Comparison of ENCODE assay signal across 8 cellular contexts in genomic region chr15:69462493-69463181, GRCh38. TPM values are rescaled to one million over a fixed set of nuclear protein-coding genes. Genes with fewer than 3 reads are reported as not detected.
A peak's percentile ranks its signal among the peaks of the same experiment; 100 is the strongest.
DNase-seq lines count a peak whose midpoint lies in the region; ATAC-seq and TF ChIP-seq lines count a peak whose summit lies in the region.

No MANE protein-coding gene starts in this region.

- H3K4me1 Mint-ChIP-seq in Caco-2 (ENCODE audit: low read depth, unreplicated experiment) = peaks cover 17% of the 10 kb centered on the region
- H3K4me1 Mint-ChIP-seq in activated CD8-positive, alpha-beta memory T cell treated with anti-CD3 and anti-CD28 coated beads, Interleukin-2, amount 10 ng/mL, durations not matched to agents 7 days and 5 days = peaks cover 30% of the 10 kb centered on the region

- H3K27me3 ChIP-seq in Caco-2 (replicated peaks; ENCODE audit: control insufficient read depth, insufficient read depth, low read length) (no peaks in the 10 kb centered on the region), endocrine pancreas (ENCODE audit: control insufficient read depth, insufficient read depth, low read length) (no peaks in the 10 kb centered on the region), mesenchymal stem cell (ENCODE audit: control insufficient read depth in 1 of 2, insufficient read depth in 1 of 2, low read length in 2 of 2) (peaks cover 0 to 4% of the 10 kb centered on the region in 2 experiments)

- no peak overlapping the region for H2AFZ ChIP-seq in mesenchymal stem cell (ENCODE audit: low read depth, low read length)

- no peak overlapping the region for H3K23ac ChIP-seq in mesenchymal stem cell (ENCODE audit: low read length in 2 of 2)

- peak overlapping the region; percentile 95 for H4K8ac ChIP-seq in mesenchymal stem cell (ENCODE audit: low read length)

- no peaks in the 10 kb centered on the region for H3K9me3 Mint-ChIP-seq in Caco-2 (ENCODE audit: unreplicated experiment)
- H3K9me3 Mint-ChIP-seq in activated CD8-positive, alpha-beta memory T cell treated with anti-CD3 and anti-CD28 coated beads, Interleukin-2, amount 10 ng/mL, durations not matched to agents 7 days and 5 days (ENCODE audit: low read depth) = no peaks in the 10 kb centered on the region

- H2BK5ac ChIP-seq in mesenchymal stem cell (ENCODE audit: low read depth, low read length, poor library complexity, severe bottlenecking) = peak overlapping the region; percentile 54

- no peak overlapping the region for H3K14ac ChIP-seq in mesenchymal stem cell (ENCODE audit: low read length in 2 of 2)

- intact Hi-C loops in Caco-2 (cut with micrococcal nuclease; ENCODE audit: unreplicated experiment) = loop anchor here (1.0 kb wide), 2 partner anchors 10 to 132 kb away; partner anchors contain the start of gene RPLP1

- peak; percentile 78 to 79 for TF ChIP-seq CTCF in Caco-2 (IDR thresholded peaks at IDR 0.05; ENCODE audit: insufficient read depth in 1 of 2, low read depth in 1 of 2, low read length in 1 of 2, severe bottlenecking in 1 of 2, unreplicated experiment in 1 of 2)

- H3K4me1 ChIP-seq in Caco-2 (peaks cover 25% of the 10 kb centered on the region), endocrine pancreas (ENCODE audit: control insufficient read depth, insufficient read depth, low read length) (peaks cover 9% of the 10 kb centered on the region), mesenchymal stem cell (ENCODE audit: control insufficient read depth, insufficient read depth, low read depth, low read length) (peaks cover 8% of the 10 kb centered on the region)

- peak overlapping the region; percentile 45 for H2BK15ac ChIP-seq in mesenchymal stem cell (ENCODE audit: low read depth, poor library complexity, severe bottlenecking)

- BruUV-seq in Caco-2 (replicated peaks; lab: Mats Ljungman, UMichigan) = no TSS peak

- H2BK12ac ChIP-seq in mesenchymal stem cell (ENCODE audit: low read length in 2 of 2) = peak overlapping the region in 1 of 2 experiments; percentile 68

- no peaks in the 10 kb centered on the region for H3K27me3 Mint-ChIP-seq in Caco-2 (ENCODE audit: insufficient read depth, unreplicated experiment)
- H3K27me3 Mint-ChIP-seq in activated CD8-positive, alpha-beta memory T cell treated with anti-CD3 and anti-CD28 coated beads, Interleukin-2, amount 10 ng/mL, durations not matched to agents 7 days and 5 days = peaks cover 22% of the 10 kb centered on the region

- H3K9ac ChIP-seq in endocrine pancreas (ENCODE audit: control insufficient read depth, insufficient read depth, low read length) (peak overlapping the region; percentile 85), mesenchymal stem cell (ENCODE audit: low read length) (peak overlapping the region; percentile 97)

- H3K79me1 ChIP-seq in mesenchymal stem cell (replicated peaks; ENCODE audit: low read length, poor library complexity, severe bottlenecking) = peaks cover 5% of the 10 kb centered on the region

- ATAC-seq in GM21360 (IDR thresholded peaks at IDR 0.05; ENCODE audit: unreplicated experiment) = peak; percentile 91
- ATAC-seq in activated CD8-positive, alpha-beta memory T cell treated with anti-CD3 and anti-CD28 coated beads, Interleukin-2, amount 10 ng/mL, durations not matched to agents 7 days and 5 days = peak; percentile 94

- H3K18ac ChIP-seq in mesenchymal stem cell (ENCODE audit: low read depth in 1 of 2, low read length in 2 of 2) = peak overlapping the region; percentile 28 to 60

- POLR2A ChIA-PET in Caco-2 (lab: Charles Lee) = interaction anchor here (0.6 to 2.2 kb wide), 12 partner anchors 10 to 1030 kb away, joined by 3 to 84 read pairs (median 4); partner anchors contain the start of genes GLCE, KIF23 and RPLP1

- no peak overlapping the region for H3K4ac ChIP-seq in mesenchymal stem cell (ENCODE audit: low read depth in 1 of 2, low read length in 2 of 2)

- peak overlapping the region; percentile 69 for H3K4me2 ChIP-seq in mesenchymal stem cell (ENCODE audit: low read length, poor library complexity, severe bottlenecking)

- CTCF ChIA-PET in Caco-2 (lab: Charles Lee) = interaction anchor here (0.6 to 1.8 kb wide), 14 partner anchors 9 to 635 kb away, joined by 3 to 28 read pairs (median 4); partner anchors contain the start of genes KIF23, RPLP1 and TLE3
- CTCF ChIA-PET in activated CD8-positive, alpha-beta memory T cell treated with anti-CD3 and anti-CD28 coated beads, Interleukin-2, amount 10 ng/mL, durations not matched to agents 7 days and 5 days (lab: Charles Lee) = interaction anchor here (0.7 to 3.0 kb wide), 24 partner anchors 10 to 1260 kb away, joined by 3 to 78 read pairs (median 5); partner anchors contain the start of genes GLCE, KIF23 and RPLP1

- peak overlapping the region; percentile 46 for H3K4me3 ChIP-seq in Caco-2 (ENCODE audit: low read depth, low read length)
- peak overlapping the region; percentile 78 for H3K4me3 ChIP-seq in endocrine pancreas (ENCODE audit: control insufficient read depth, insufficient read depth, low read length)
- peak overlapping the region; percentile 39 to 80 for H3K4me3 ChIP-seq in mesenchymal stem cell (ENCODE audit: insufficient read depth in 1 of 2, low read depth in 1 of 2, low read length in 2 of 2)

- 14% methylated on average over 44 of the region's 46 CpGs for WGBS in mesenchymal stem cell

- peak; percentile 95 to 96 for DNase-seq in Caco-2
- peak in 75 of 76 experiments; percentile 24 to 96 (median 90) for DNase-seq in HUDEP-2 (lab: John Stamatoyannopoulos, UW; ENCODE audit: unreplicated experiment in 76 of 76)
- DNase-seq in NOMO-1 treated with DMSO at 0.1 percent for 48 hours (lab: John Stamatoyannopoulos, UW; ENCODE audit: unreplicated experiment) = peak; percentile 94
- DNase-seq in activated CD8-positive, alpha-beta memory T cell treated with anti-CD3 and anti-CD28 coated beads, Interleukin-2, amount 10 ng/mL, durations not matched to agents 7 days and 5 days = peak; percentile 94
- DNase-seq in mesenchymal stem cell = peak; percentile 98
- DNase-seq in stimulated activated CD8-positive, alpha-beta memory T cell treated with anti-CD3 and anti-CD28 coated beads, Interleukin-12 subunit alpha, Interleukin-12 subunit beta, amount 100 ng/mL, for 24 hours (ENCODE audit: extremely low read depth) = peak; percentile 82

- peaks cover 16% of the 10 kb centered on the region for H3K36me3 Mint-ChIP-seq in Caco-2 (ENCODE audit: insufficient read depth, unreplicated experiment)
- H3K36me3 Mint-ChIP-seq in activated CD8-positive, alpha-beta memory T cell treated with anti-CD3 and anti-CD28 coated beads, Interleukin-2, amount 10 ng/mL, durations not matched to agents 7 days and 5 days = peaks cover 2% of the 10 kb centered on the region

- H3K4me3 Mint-ChIP-seq in Caco-2 (ENCODE audit: unreplicated experiment) = peak overlapping the region; percentile 88
- H3K4me3 Mint-ChIP-seq in activated CD8-positive, alpha-beta memory T cell treated with anti-CD3 and anti-CD28 coated beads, Interleukin-2, amount 10 ng/mL, durations not matched to agents 7 days and 5 days = peak overlapping the region; percentile 78

- peak overlapping the region; percentile 93 for H3K27ac Mint-ChIP-seq in Caco-2 (ENCODE audit: unreplicated experiment)
- H3K27ac Mint-ChIP-seq in activated CD8-positive, alpha-beta memory T cell treated with anti-CD3 and anti-CD28 coated beads, Interleukin-2, amount 10 ng/mL, durations not matched to agents 7 days and 5 days = peak overlapping the region; percentile 75

- H2AK5ac ChIP-seq in mesenchymal stem cell (ENCODE audit: low read length, severe bottlenecking) = no peak overlapping the region

- no peaks in the 10 kb centered on the region for H3K9me3 ChIP-seq in Caco-2
- H3K9me3 ChIP-seq in endocrine pancreas (ENCODE audit: control insufficient read depth, low read length) = no peaks in the 10 kb centered on the region
- H3K9me3 ChIP-seq in mesenchymal stem cell (ENCODE audit: control insufficient read depth, low read length) = no peaks in the 10 kb centered on the region

- H3K36me3 ChIP-seq in Caco-2 (ENCODE audit: control insufficient read depth, insufficient read depth, low read length) = no peaks in the 10 kb centered on the region
- H3K36me3 ChIP-seq in endocrine pancreas (ENCODE audit: control insufficient read depth, insufficient read depth, low read length) = no peaks in the 10 kb centered on the region
- peaks cover 0 to 4% of the 10 kb centered on the region in 2 experiments for H3K36me3 ChIP-seq in mesenchymal stem cell (ENCODE audit: control insufficient read depth in 1 of 2, insufficient read depth in 2 of 2, low read depth in 1 of 2, low read length in 2 of 2)

- H2BK120ac ChIP-seq in mesenchymal stem cell (ENCODE audit: low read depth, low read length) = peak overlapping the region; percentile 50

- peak overlapping the region; percentile 70 for H4K91ac ChIP-seq in mesenchymal stem cell (ENCODE audit: low read length)

- H3K27ac ChIP-seq in mesenchymal stem cell (ENCODE audit: low read length, poor library complexity, severe bottlenecking) = peak overlapping the region; percentile 90

RNA-seq across cellular contexts. Expression of gene RPLP1, which starts 10.0 kb away (rescaled TPM):
- 1,587 and 1,689 TPM in 2 replicates for total RNA-seq in Caco-2 (2022)
- 1,000 to 10,000 TPM; 1,405 to 1,605 TPM for total RNA-seq in activated CD8-positive, alpha-beta memory T cell treated with anti-CD3 and anti-CD28 coated beads, Interleukin-2, amount 10 ng/mL, durations not matched to agents 7 days and 5 days
- polyA plus RNA-seq in mesenchymal stem cell (2013, experiment 1 of 2) = 3,158 TPM
- polyA plus RNA-seq in mesenchymal stem cell (2013, experiment 2 of 2) = 2,769 TPM

RNA-seq across cellular contexts. Expression of gene KIF23, which starts 48.5 kb away (rescaled TPM):
- 67.1 and 74.2 TPM in 2 replicates for total RNA-seq in Caco-2 (2022)
- 10 to 100 TPM; 70.9 to 81.1 TPM for total RNA-seq in activated CD8-positive, alpha-beta memory T cell treated with anti-CD3 and anti-CD28 coated beads, Interleukin-2, amount 10 ng/mL, durations not matched to agents 7 days and 5 days
- 6.7 TPM for polyA plus RNA-seq in mesenchymal stem cell (2013, experiment 1 of 2)
- polyA plus RNA-seq in mesenchymal stem cell (2013, experiment 2 of 2) = 6.7 TPM

Comparison
In these comparisons a context has a peak if more than half of its experiments do, and no peak if none do; other contexts are left out.
1. Peak in every context shown above with its lines: DNase-seq, ATAC-seq, H3K4me3 ChIP-seq and H3K27ac ChIP-seq.